In genomic region chr2:36783276-36783675, GRCh38 we compare ENCODE assay signal across 22 cellular contexts.
"Had no signal": no experiment of that assay in that cellular context is flagged by ENCODE, and none has a peak within 500 bp of the region (broad histone marks: within the 10 kb centered on the region; RNA-seq: fewer than 3 reads in every experiment).

No MANE protein-coding gene starts in this region.

- H3K4me1 ChIP-seq: right lobe of liver, testis, upper lobe of right lung had no signal

- H3K36me3 Mint-ChIP-seq: naive thymus-derived CD4-positive, alpha-beta T cell; stimulated activated naive B cell treated with anti-CD40 and anti-IgM and Interleukin-4, amounts not matched to agents 10 μg/mL and 1 μg/mL and 100 μg/mL, for 72 hours had no signal

- H3K4me3 Mint-ChIP-seq: dendritic cell treated with granulocyte-macrophage colony-stimulating factor and Interleukin-4, amounts not matched to agents 40 ng/mL and 50 ng/mL, for 4 days; effector memory CD8-positive, alpha-beta T cell; naive thymus-derived CD4-positive, alpha-beta T cell; stimulated activated naive B cell treated with anti-CD40 and anti-IgM and Interleukin-4, amounts not matched to agents 10 μg/mL and 1 μg/mL and 100 μg/mL, for 72 hours; stimulated activated naive CD8-positive, alpha-beta T cell treated with anti-CD3 and anti-CD28 coated beads, Interleukin-15, amount 100 ng/mL, for 72 hours had no signal

- ATAC-seq: effector memory CD8-positive, alpha-beta T cell; left ventricle myocardium superior; naive thymus-derived CD4-positive, alpha-beta T cell; right lobe of liver; stimulated activated naive B cell treated with anti-CD40 and anti-IgM and Interleukin-4, amounts not matched to agents 10 μg/mL and 1 μg/mL and 100 μg/mL, for 72 hours; stimulated activated naive CD8-positive, alpha-beta T cell treated with anti-CD3 and anti-CD28 coated beads, Interleukin-15, amount 100 ng/mL, for 72 hours; upper lobe of right lung had no signal

- H3K9me3 Mint-ChIP-seq: dendritic cell treated with granulocyte-macrophage colony-stimulating factor and Interleukin-4, amounts not matched to agents 40 ng/mL and 50 ng/mL, for 4 days; effector memory CD8-positive, alpha-beta T cell; naive thymus-derived CD4-positive, alpha-beta T cell; stimulated activated naive B cell treated with anti-CD40 and anti-IgM and Interleukin-4, amounts not matched to agents 10 μg/mL and 1 μg/mL and 100 μg/mL, for 72 hours; stimulated activated naive CD8-positive, alpha-beta T cell treated with anti-CD3 and anti-CD28 coated beads, Interleukin-15, amount 100 ng/mL, for 72 hours had no signal

- H3K4me1 Mint-ChIP-seq: stimulated activated naive B cell treated with anti-CD40 and anti-IgM and Interleukin-4, amounts not matched to agents 10 μg/mL and 1 μg/mL and 100 μg/mL, for 72 hours; stimulated activated naive CD8-positive, alpha-beta T cell treated with anti-CD3 and anti-CD28 coated beads, Interleukin-15, amount 100 ng/mL, for 72 hours had no signal

- H3K27me3 Mint-ChIP-seq: dendritic cell treated with granulocyte-macrophage colony-stimulating factor and Interleukin-4, amounts not matched to agents 40 ng/mL and 50 ng/mL, for 4 days had no signal

- H3K27ac ChIP-seq: epithelial cell of prostate, neutrophil, right lobe of liver, testis, tibial nerve, upper lobe of right lung, vagina had no signal

- DNase-seq: cerebellar nuclear complex; effector memory CD8-positive, alpha-beta T cell; foreskin melanocyte; heart right ventricle; islet precursor cell; left ventricle myocardium superior; mesendoderm; naive thymus-derived CD4-positive, alpha-beta T cell; right lobe of liver; stimulated activated CD4-positive, alpha-beta T cell treated with anti-CD3 and anti-CD28 coated beads, Interleukin-2, amount 100 ng/mL, for 24 hours; stimulated activated CD4-positive, alpha-beta T cell treated with anti-CD3 and anti-CD28 coated beads, Interleukin-4, amount 100 ng/mL, for 4 hours; stimulated activated naive B cell treated with anti-CD40 and anti-IgM and Interleukin-4, amounts not matched to agents 10 μg/mL and 1 μg/mL and 100 μg/mL, for 72 hours; stimulated activated naive CD8-positive, alpha-beta T cell treated with anti-CD3 and anti-CD28 coated beads, Interleukin-15, amount 100 ng/mL, for 72 hours; testis; upper lobe of right lung had no signal

- H3K9me3 ChIP-seq: heart right ventricle, neutrophil, right lobe of liver, testis, tibial nerve, upper lobe of right lung, vagina had no signal

- H3K4me3 ChIP-seq: lung, right lobe of liver, skin epidermis, tibial nerve, upper lobe of right lung, vagina had no signal

- H3K36me3 ChIP-seq: neutrophil, right lobe of liver, upper lobe of right lung, vagina had no signal

- H3K27ac Mint-ChIP-seq: effector memory CD8-positive, alpha-beta T cell; naive thymus-derived CD4-positive, alpha-beta T cell; stimulated activated naive B cell treated with anti-CD40 and anti-IgM and Interleukin-4, amounts not matched to agents 10 μg/mL and 1 μg/mL and 100 μg/mL, for 72 hours; stimulated activated naive CD8-positive, alpha-beta T cell treated with anti-CD3 and anti-CD28 coated beads, Interleukin-15, amount 100 ng/mL, for 72 hours had no signal

- H3K27me3 ChIP-seq: heart right ventricle, neutrophil, testis, tibial nerve, upper lobe of right lung, vagina had no signal
